ENCODE assay signal across 12 cellular contexts in genomic region chr2:109242222-109242653, GRCh38.
DNase-seq lines count a peak whose midpoint lies in the region; ATAC-seq and TF ChIP-seq lines count a peak whose summit lies in the region.
"Had no signal": no experiment of that assay in that cellular context is flagged by ENCODE, and none has a peak within 500 bp of the region (broad histone marks: within the 10 kb centered on the region; RNA-seq: fewer than 3 reads in every experiment).

No MANE protein-coding gene starts in this region.

- no peaks in the 10 kb centered on the region for H3K36me3 ChIP-seq in gastrocnemius medialis

- ATAC-seq in left ventricle myocardium superior (peak; percentile 51), gastrocnemius medialis (peak in 1 of 2 donors; percentile 37), HG02884 (IDR thresholded peaks at IDR 0.05; ENCODE audit: unreplicated experiment) (no peak), GM21515 (IDR thresholded peaks at IDR 0.05; ENCODE audit: unreplicated experiment) (no peak)
- ATAC-seq: HCT116 had no signal

- intact Hi-C loops in left ventricle myocardium superior (cut with micrococcal nuclease), result no loop called here
- intact Hi-C loops in gastrocnemius medialis (cut with DNase I; ENCODE audit: low total_unique reads), result loop anchor here (5.0 kb wide), 2 partner anchors 70 to 80 kb away; no protein-coding TSS in a partner anchor

- no peak overlapping the region for H3K4me3 ChIP-seq in gastrocnemius medialis

- H3K4me1 ChIP-seq in gastrocnemius medialis, result peaks cover 35 to 50% of the 10 kb centered on the region in 2 donors

- TF ChIP-seq CTCF in gastrocnemius medialis (IDR thresholded peaks at IDR 0.05 in 4 of 5, conservative IDR thresholded peaks at IDR 0.05 in 1 of 5), result no peak

- WGBS in adipose tissue, 3 donors, result 67 to 84% (median 67%) methylated on average over 7 of the region's 7 CpGs

- no peaks in the 10 kb centered on the region for H3K27me3 ChIP-seq in gastrocnemius medialis

- TF ChIP-seq POLR2A in gastrocnemius medialis (IDR thresholded peaks at IDR 0.05), result no peak

- in situ Hi-C loops in gastrocnemius medialis (cut with MboI; ENCODE audit: low sequenced_read_pairs in 4 of 4), result no loop called here

- H3K9me3 ChIP-seq in gastrocnemius medialis, result no peaks in the 10 kb centered on the region

- H3K27ac ChIP-seq in adipose tissue (ENCODE audit: low read depth, low read length) (peak overlapping the region; percentile 21), gastrocnemius medialis (peak overlapping the region; percentile 72 to 82 (median 76))

- DNase-seq in AG20443 (ENCODE audit: low spot score) (peak; percentile 61), left ventricle myocardium superior (peak; percentile 63), gastrocnemius medialis (no peak), NCI-H446 treated with DMSO at 0.1 percent for 48 hours (lab: John Stamatoyannopoulos, UW) (no peak), inferior parietal cortex (ENCODE audit: extremely low spot score) (no peak)
- DNase-seq: GF-D8, MV-4-11, NCI-H510A had no signal

Comparison
In these comparisons a context has a peak if more than half of its experiments do, and no peak if none do; other contexts are left out.
1. DNase-seq: peak in AG20443 (single experiment) and left ventricle myocardium superior (single experiment); none in gastrocnemius medialis (0 of 2), NCI-H446 treated with DMSO at 0.1 percent for 48 hours (single experiment) and inferior parietal cortex (single experiment).